Comparison of ENCODE assay signal across 22 cellular contexts in genomic region chr11:73410627-73411026, GRCh38.
"Had no signal": no experiment of that assay in that cellular context is flagged by ENCODE, and none has a peak within 500 bp of the region (broad histone marks: within the 10 kb centered on the region; RNA-seq: fewer than 3 reads in every experiment).

No MANE protein-coding gene starts in this region.

- H3K27me3 Mint-ChIP-seq: effector memory CD8-positive, alpha-beta T cell; naive thymus-derived CD8-positive, alpha-beta T cell; stimulated activated memory B cell treated with anti-CD40 and anti-IgM and Interleukin-4, amounts not matched to agents 10 μg/mL and 1 μg/mL and 100 μg/mL, for 72 hours had no signal

- H3K4me3 ChIP-seq: esophagus muscularis mucosa, gastrocnemius medialis, heart right ventricle, mucosa of descending colon, ovary, right atrium auricular region, stomach, thoracic aorta, transverse colon had no signal

- H3K36me3 ChIP-seq: ovary, transverse colon had no signal

- H3K9me3 Mint-ChIP-seq: effector memory CD8-positive, alpha-beta T cell; naive thymus-derived CD8-positive, alpha-beta T cell; neural crest cell; stimulated activated memory B cell treated with anti-CD40 and anti-IgM and Interleukin-4, amounts not matched to agents 10 μg/mL and 1 μg/mL and 100 μg/mL, for 72 hours had no signal

- H3K27ac ChIP-seq: epithelial cell of prostate, esophagus muscularis mucosa, gastrocnemius medialis, heart right ventricle, ovary, right atrium auricular region, stomach, thoracic aorta, transverse colon had no signal

- ATAC-seq: effector memory CD8-positive, alpha-beta T cell; gastrocnemius medialis; left lobe of liver; mucosa of descending colon; naive thymus-derived CD8-positive, alpha-beta T cell had no signal

- H3K27ac Mint-ChIP-seq: stimulated activated memory B cell treated with anti-CD40 and anti-IgM and Interleukin-4, amounts not matched to agents 10 μg/mL and 1 μg/mL and 100 μg/mL, for 72 hours had no signal

- H3K4me3 Mint-ChIP-seq: effector memory CD8-positive, alpha-beta T cell; naive thymus-derived CD8-positive, alpha-beta T cell; stimulated activated memory B cell treated with anti-CD40 and anti-IgM and Interleukin-4, amounts not matched to agents 10 μg/mL and 1 μg/mL and 100 μg/mL, for 72 hours had no signal

- DNase-seq: cortex of kidney; effector memory CD8-positive, alpha-beta T cell; gastrocnemius medialis; heart right ventricle; islet precursor cell; mammary epithelial cell; mucosa of descending colon; naive thymus-derived CD8-positive, alpha-beta T cell; nucleus accumbens; ovary; stimulated activated CD4-positive, alpha-beta T cell treated with anti-CD3 and anti-CD28 coated beads, Interleukin-4, amount 100 ng/mL, for 1 hour; stimulated activated CD8-positive, alpha-beta memory T cell treated with anti-CD3 and anti-CD28 coated beads, Interleukin-4, amount 100 ng/mL, for 48 hours; stomach; substantia nigra; transverse colon had no signal

- H3K27me3 ChIP-seq: esophagus muscularis mucosa, gastrocnemius medialis, heart right ventricle, ovary, right atrium auricular region, stomach, transverse colon had no signal

- H3K9me3 ChIP-seq: esophagus muscularis mucosa, gastrocnemius medialis, heart right ventricle, mucosa of descending colon, ovary, right atrium auricular region, stomach, thoracic aorta, transverse colon had no signal
